In genomic region chr1:222712253-222713090, GRCh38 we compare ENCODE assay signal across 8 cellular contexts. TPM values are rescaled to one million over a fixed set of nuclear protein-coding genes. Genes with fewer than 3 reads are reported as not detected.
DNase-seq lines count a peak whose midpoint lies in the region; ATAC-seq and TF ChIP-seq lines count a peak whose summit lies in the region.

AIDA (minus strand) TSS chr1:222712491; CDS start chr1:222712317, 174 bp downstream.
BROX (plus strand) TSS chr1:222712564; CDS start chr1:222715700, 3,136 bp downstream.

- H3K9ac ChIP-seq in Loucy (ENCODE audit: low read depth, low read length, poor library complexity, severe bottlenecking), result peak within 1 kb of the TSS; percentile 87

- peaks cover 50% of the 10 kb centered on the region for H3K36me3 Mint-ChIP-seq in activated T-helper 2 cell treated with anti-CD3 and anti-CD28 coated beads, Interferon-gamma antibody, Interleukin-2, Interleukin-4, amounts not matched to agents 10 μg/mL and 5 μg/mL and 100 μg/mL, durations not matched to agents 14 hours and 24 hours and 36 hours (ENCODE audit: low read depth)
- H3K36me3 Mint-ChIP-seq in natural killer cell treated with Interleukin-12 subunit alpha and Interleukin-12 subunit beta and Interleukin-15 and Interleukin-18, amount 100 ng/mL, for 72 hours, result peaks cover 9% of the 10 kb centered on the region

- H3F3A ChIP-seq in Loucy (ENCODE audit: low read depth), result no peaks in the 10 kb centered on the region; the same call in 1 of the 2 replicates

- peak within 1 kb of the TSS; percentile 88 for H3K27ac ChIP-seq in RWPE2 (ENCODE audit: poor library complexity, severe bottlenecking)

- TF ChIP-seq CTCF in Loucy (conservative IDR thresholded peaks at IDR 0.05; ENCODE audit: low read length) (no peak), RWPE2 (IDR thresholded peaks at IDR 0.05; ENCODE audit: poor library complexity, severe bottlenecking) (no peak), fibroblast of mammary gland (conservative IDR thresholded peaks at IDR 0.05; ENCODE audit: control insufficient read depth, insufficient read depth, low read depth, low read length) (no peak)

- H2AFZ ChIP-seq in Loucy (ENCODE audit: low read length), result peak within 1 kb of the TSS; percentile 95

- DNase-seq in EL (peak; percentile 88), H7 (peak; percentile 95), RWPE2 (ENCODE audit: low spot score) (peak; percentile 74), fibroblast of mammary gland (ENCODE audit: low read depth) (peak; percentile 72)
- DNase-seq in activated T-helper 2 cell treated with anti-CD3 and anti-CD28 coated beads, Interferon-gamma antibody, Interleukin-2, Interleukin-4, amounts not matched to agents 10 μg/mL and 5 μg/mL and 100 μg/mL, durations not matched to agents 14 hours and 24 hours and 36 hours (ENCODE audit: low spot score), result peak; percentile 92
- DNase-seq in natural killer cell treated with Interleukin-12 subunit alpha and Interleukin-12 subunit beta and Interleukin-15 and Interleukin-18, amount 100 ng/mL, for 72 hours (ENCODE audit: low spot score), result peak; percentile 94
- peak; percentile 98 for DNase-seq in stimulated activated naive CD8-positive, alpha-beta T cell treated with anti-CD3 and anti-CD28 coated beads, Interleukin-15, Interleukin-2, amounts not matched to agents 100 U/mL and 50 U/mL, for 24 hours

- peaks cover 20% of the 10 kb centered on the region for H3K4me1 ChIP-seq in Loucy (ENCODE audit: insufficient read depth, low read length, poor library complexity, severe bottlenecking)
- peaks cover 9% of the 10 kb centered on the region for H3K4me1 ChIP-seq in RWPE2 (ENCODE audit: insufficient read depth, poor library complexity, severe bottlenecking)

- ATAC-seq in RWPE2 (ENCODE audit: low read depth), result peak; percentile 77
- peak; percentile 94 for ATAC-seq in natural killer cell treated with Interleukin-12 subunit alpha and Interleukin-12 subunit beta and Interleukin-15 and Interleukin-18, amount 100 ng/mL, for 72 hours
- peak; percentile 84 for ATAC-seq in stimulated activated naive CD8-positive, alpha-beta T cell treated with anti-CD3 and anti-CD28 coated beads, Interleukin-15, Interleukin-2, amounts not matched to agents 100 U/mL and 50 U/mL, for 24 hours

- H3K9me3 Mint-ChIP-seq in activated T-helper 2 cell treated with anti-CD3 and anti-CD28 coated beads, Interferon-gamma antibody, Interleukin-2, Interleukin-4, amounts not matched to agents 10 μg/mL and 5 μg/mL and 100 μg/mL, durations not matched to agents 14 hours and 24 hours and 36 hours, result no peaks in the 10 kb centered on the region
- H3K9me3 Mint-ChIP-seq in natural killer cell treated with Interleukin-12 subunit alpha and Interleukin-12 subunit beta and Interleukin-15 and Interleukin-18, amount 100 ng/mL, for 72 hours, result no peaks in the 10 kb centered on the region

- peaks cover 13% of the 10 kb centered on the region for H4K20me1 ChIP-seq in Loucy (ENCODE audit: insufficient read depth, low read length, poor library complexity, severe bottlenecking)

- intact Hi-C loops in activated T-helper 2 cell treated with anti-CD3 and anti-CD28 coated beads, Interferon-gamma antibody, Interleukin-2, Interleukin-4, amounts not matched to agents 10 μg/mL and 5 μg/mL and 100 μg/mL, durations not matched to agents 14 hours and 24 hours and 36 hours (cut with micrococcal nuclease), result loop anchor here (1.0 to 5.0 kb wide), 6 partner anchors 59 to 247 kb away; partner anchors contain the start of genes MIA3 and TAF1A

- H3K36me3 ChIP-seq in H7 (replicated peaks; ENCODE audit: control insufficient read depth, insufficient read depth, low read length) (no peaks in the 10 kb centered on the region), Loucy (ENCODE audit: insufficient read depth, low read length) (peaks cover 6% of the 10 kb centered on the region; the same call in 1 of the 2 replicates), RWPE2 (ENCODE audit: low read depth) (peaks cover 8% of the 10 kb centered on the region)

- H3K9me2 ChIP-seq in Loucy (replicated peaks; ENCODE audit: low read depth, low read length), result no peaks in the 10 kb centered on the region

- peak within 1 kb of the TSS; percentile 86 for H3K4me2 ChIP-seq in Loucy (ENCODE audit: low read depth, low read length, poor library complexity, severe bottlenecking)

- peaks cover 33% of the 10 kb centered on the region for H3K4me1 Mint-ChIP-seq in activated T-helper 2 cell treated with anti-CD3 and anti-CD28 coated beads, Interferon-gamma antibody, Interleukin-2, Interleukin-4, amounts not matched to agents 10 μg/mL and 5 μg/mL and 100 μg/mL, durations not matched to agents 14 hours and 24 hours and 36 hours (ENCODE audit: low read depth)
- H3K4me1 Mint-ChIP-seq in natural killer cell treated with Interleukin-12 subunit alpha and Interleukin-12 subunit beta and Interleukin-15 and Interleukin-18, amount 100 ng/mL, for 72 hours (ENCODE audit: low read depth in 2 of 2), result peaks cover 18 to 34% of the 10 kb centered on the region in 2 donors

- H3K27me3 ChIP-seq in H7 (ENCODE audit: control insufficient read depth, insufficient read depth, low read length) (no peaks in the 10 kb centered on the region), Loucy (ENCODE audit: insufficient read depth, low read length, poor library complexity, severe bottlenecking) (no peaks in the 10 kb centered on the region), RWPE2 (ENCODE audit: insufficient read depth, poor library complexity, severe bottlenecking) (no peaks in the 10 kb centered on the region)

- H3K9me3 ChIP-seq in Loucy (ENCODE audit: insufficient read depth, low read depth, low read length) (no peaks in the 10 kb centered on the region), RWPE2 (ENCODE audit: severe bottlenecking) (no peaks in the 10 kb centered on the region)

- H3K4me3 ChIP-seq in H7 (ENCODE audit: insufficient read depth, low read depth, low read length) (peak within 1 kb of the TSS; percentile 97), Loucy (ENCODE audit: low read length, poor library complexity, severe bottlenecking) (peak within 1 kb of the TSS; percentile 81), RWPE2 (ENCODE audit: severe bottlenecking) (peak within 1 kb of the TSS; percentile 52), fibroblast of mammary gland (ENCODE audit: control insufficient read depth, low read depth, low read length) (peak within 1 kb of the TSS; percentile 69)

- H3K27ac Mint-ChIP-seq in activated T-helper 2 cell treated with anti-CD3 and anti-CD28 coated beads, Interferon-gamma antibody, Interleukin-2, Interleukin-4, amounts not matched to agents 10 μg/mL and 5 μg/mL and 100 μg/mL, durations not matched to agents 14 hours and 24 hours and 36 hours, result peak within 1 kb of the TSS; percentile 97
- H3K27ac Mint-ChIP-seq in natural killer cell treated with Interleukin-12 subunit alpha and Interleukin-12 subunit beta and Interleukin-15 and Interleukin-18, amount 100 ng/mL, for 72 hours, result peak within 1 kb of the TSS; percentile 95 to 100

- H3K27me3 Mint-ChIP-seq in activated T-helper 2 cell treated with anti-CD3 and anti-CD28 coated beads, Interferon-gamma antibody, Interleukin-2, Interleukin-4, amounts not matched to agents 10 μg/mL and 5 μg/mL and 100 μg/mL, durations not matched to agents 14 hours and 24 hours and 36 hours (ENCODE audit: low read depth), result no peaks in the 10 kb centered on the region
- H3K27me3 Mint-ChIP-seq in natural killer cell treated with Interleukin-12 subunit alpha and Interleukin-12 subunit beta and Interleukin-15 and Interleukin-18, amount 100 ng/mL, for 72 hours, result no peaks in the 10 kb centered on the region

- peaks cover 59% of the 10 kb centered on the region for H3K79me2 ChIP-seq in Loucy (ENCODE audit: insufficient read depth, low read length)

- H3K4me3 Mint-ChIP-seq in activated T-helper 2 cell treated with anti-CD3 and anti-CD28 coated beads, Interferon-gamma antibody, Interleukin-2, Interleukin-4, amounts not matched to agents 10 μg/mL and 5 μg/mL and 100 μg/mL, durations not matched to agents 14 hours and 24 hours and 36 hours (ENCODE audit: low read depth), result peak within 1 kb of the TSS; percentile 99
- H3K4me3 Mint-ChIP-seq in natural killer cell treated with Interleukin-12 subunit alpha and Interleukin-12 subunit beta and Interleukin-15 and Interleukin-18, amount 100 ng/mL, for 72 hours, result peak within 1 kb of the TSS; percentile 99

RNA-seq across cellular contexts. Expression of gene AIDA, which starts in this region (rescaled TPM):
- 48.3 and 58.1 TPM in 2 replicates for total RNA-seq in H7 (2014; rRNA removed; shearing (Covaris generic))
- 41.9 and 45.7 TPM in 2 replicates for total RNA-seq in activated T-helper 2 cell treated with anti-CD3 and anti-CD28 coated beads, Interferon-gamma antibody, Interleukin-2, Interleukin-4, amounts not matched to agents 10 μg/mL and 5 μg/mL and 100 μg/mL, durations not matched to agents 14 hours and 24 hours and 36 hours
- 10 to 100 TPM; 30.5 to 42.5 TPM for total RNA-seq in natural killer cell treated with Interleukin-12 subunit alpha and Interleukin-12 subunit beta and Interleukin-15 and Interleukin-18, amount 100 ng/mL, for 72 hours

RNA-seq across cellular contexts. Expression of gene BROX, which starts in this region (rescaled TPM):
- 44.5 and 59.6 TPM in 2 replicates for total RNA-seq in H7 (2014; rRNA removed; shearing (Covaris generic))
- 34.3 and 37.7 TPM in 2 replicates for total RNA-seq in activated T-helper 2 cell treated with anti-CD3 and anti-CD28 coated beads, Interferon-gamma antibody, Interleukin-2, Interleukin-4, amounts not matched to agents 10 μg/mL and 5 μg/mL and 100 μg/mL, durations not matched to agents 14 hours and 24 hours and 36 hours
- 10 to 100 TPM; 36.3 to 38.9 TPM for total RNA-seq in natural killer cell treated with Interleukin-12 subunit alpha and Interleukin-12 subunit beta and Interleukin-15 and Interleukin-18, amount 100 ng/mL, for 72 hours

Comparison
In these comparisons a context has a peak if more than half of its experiments do, and no peak if none do; other contexts are left out.
1. Peak in every context shown above with its lines: DNase-seq, ATAC-seq, H3K4me3 ChIP-seq and H3K27ac ChIP-seq.